ENCODE assay signal across 8 cellular contexts in genomic region chr12:7144414-7145120, GRCh38. TPM values are rescaled to one million over a fixed set of nuclear protein-coding genes. Genes with fewer than 3 reads are reported as not detected.
A peak's percentile ranks its signal among the peaks of the same experiment; 100 is the strongest.
DNase-seq lines count a peak whose midpoint lies in the region; ATAC-seq and TF ChIP-seq lines count a peak whose summit lies in the region.

No MANE protein-coding gene starts in this region.

- no peak overlapping the region for H3K27ac ChIP-seq in RWPE2 (ENCODE audit: poor library complexity, severe bottlenecking)
- H3K27ac ChIP-seq in fibroblast of lung (ENCODE audit: insufficient read depth, low read length), result no peak overlapping the region

- H2AFZ ChIP-seq in fibroblast of lung (ENCODE audit: low read length), result no peak overlapping the region

- H3K36me3 Mint-ChIP-seq in osteocyte (ENCODE audit: unreplicated experiment), result peaks cover 9% of the 10 kb centered on the region

- peaks cover 2% of the 10 kb centered on the region for H3K4me1 Mint-ChIP-seq in osteocyte (ENCODE audit: unreplicated experiment)

- H3K36me3 ChIP-seq in RWPE2 (ENCODE audit: low read depth) (no peaks in the 10 kb centered on the region), fibroblast of lung (ENCODE audit: control insufficient read depth, insufficient read depth, low read length) (peaks cover 1% of the 10 kb centered on the region)

- no peaks in the 10 kb centered on the region for H3K27me3 Mint-ChIP-seq in osteocyte (ENCODE audit: unreplicated experiment)

- H3K4me1 ChIP-seq in RWPE2 (ENCODE audit: insufficient read depth, poor library complexity, severe bottlenecking) (no peaks in the 10 kb centered on the region), fibroblast of lung (ENCODE audit: control insufficient read depth, extremely low read depth, insufficient read depth, low read length) (no peaks in the 10 kb centered on the region)

- H3K27ac Mint-ChIP-seq in osteocyte (ENCODE audit: unreplicated experiment), result no peak overlapping the region

- H3K9me3 Mint-ChIP-seq in osteocyte (ENCODE audit: unreplicated experiment), result no peaks in the 10 kb centered on the region

- CTCF ChIA-PET in HEK293T (lab: Yijun Ruan, JAX), result interaction anchor here (0.5 to 1.9 kb wide), 11 partner anchors 9 to 1001 kb away, joined by 3 to 12 read pairs (median 4); no protein-coding TSS in a partner anchor

- POLR2A ChIA-PET in HEK293T (lab: Yijun Ruan, JAX), result interaction anchor here (2.0 kb wide), 1 partner anchor 201 kb away, joined by 8 read pairs; the partner anchor contains the start of genes C12orf57 and RNU7-1

- ATAC-seq in RWPE2 (ENCODE audit: low read depth) (no peak), GM21717 (IDR thresholded peaks at IDR 0.05; ENCODE audit: unreplicated experiment) (no peak), HG02571 (IDR thresholded peaks at IDR 0.05; ENCODE audit: unreplicated experiment) (no peak)

- H3K4me2 ChIP-seq in fibroblast of lung (ENCODE audit: extremely low read depth, insufficient read depth, low read length), result no peak overlapping the region

- TF ChIP-seq CTCF in RWPE2 (IDR thresholded peaks at IDR 0.05; ENCODE audit: poor library complexity, severe bottlenecking) (peak; percentile 51), fibroblast of lung (conservative IDR thresholded peaks at IDR 0.05 in 1 of 2, IDR thresholded peaks at IDR 0.05 in 1 of 2; ENCODE audit: low read depth in 1 of 2, low read length in 2 of 2) (peak; percentile 49 to 52), osteocyte (IDR thresholded peaks at IDR 0.05) (peak; percentile 65)

- H3K4me3 ChIP-seq in RWPE2 (ENCODE audit: severe bottlenecking), result no peak overlapping the region
- no peak overlapping the region for H3K4me3 ChIP-seq in fibroblast of lung (replicated peaks in 1 of 4; ENCODE audit: control extremely low read depth in 1 of 4, insufficient read depth in 1 of 4, low read depth in 3 of 4, low read length in 4 of 4)

- H4K20me1 ChIP-seq in fibroblast of lung (ENCODE audit: control insufficient read depth, extremely low read depth, insufficient read depth, low read length), result no peaks in the 10 kb centered on the region

- H3K27me3 ChIP-seq in RWPE2 (ENCODE audit: insufficient read depth, poor library complexity, severe bottlenecking) (no peaks in the 10 kb centered on the region), fibroblast of lung (ENCODE audit: control insufficient read depth, insufficient read depth, low read length) (no peaks in the 10 kb centered on the region)

- H3K79me2 ChIP-seq in fibroblast of lung (ENCODE audit: control insufficient read depth, insufficient read depth, low read length), result no peaks in the 10 kb centered on the region

- no peak overlapping the region for H3K4me3 Mint-ChIP-seq in osteocyte (ENCODE audit: unreplicated experiment)

- no peak overlapping the region for H3K9ac ChIP-seq in fibroblast of lung (ENCODE audit: insufficient read depth, low read length)

- H3K9me3 ChIP-seq in RWPE2 (ENCODE audit: severe bottlenecking) (no peaks in the 10 kb centered on the region), fibroblast of lung (ENCODE audit: control insufficient read depth, insufficient read depth, low read depth, low read length) (no peaks in the 10 kb centered on the region)

- DNase-seq in CD1c-positive myeloid dendritic cell (ENCODE audit: extremely low spot score) (peak; percentile 44), HEK293T (ENCODE audit: extremely low spot score) (peak; percentile 48), RWPE2 (ENCODE audit: low spot score) (no peak), fibroblast of lung (ENCODE audit: low read depth in 2 of 2) (peak; percentile 23 to 58), osteocyte (ENCODE audit: extremely low spot score, unreplicated experiment) (no peak)
- DNase-seq in central memory CD4-positive, alpha-beta T cell, result no peak

TF ChIP-seq in HEK293T, 16 proteins besides CTCF, POLR2A, EP300 and RAD21:
- no peak for TF ChIP-seq FOXK2 (IDR thresholded peaks at IDR 0.05)
- no peak for TF ChIP-seq FOXA1 (IDR thresholded peaks at IDR 0.05)
- TF ChIP-seq HDGF (IDR thresholded peaks at IDR 0.05; ENCODE audit: borderline replicate concordance), result no peak
- no peak for TF ChIP-seq FOXM1 (IDR thresholded peaks at IDR 0.05; ENCODE audit: borderline replicate concordance)
- TF ChIP-seq PKNOX1 (IDR thresholded peaks at IDR 0.05), result no peak
- no peak for TF ChIP-seq ARNT (IDR thresholded peaks at IDR 0.05)
- TF ChIP-seq SUZ12 (IDR thresholded peaks at IDR 0.05), result no peak
- no peak for TF ChIP-seq BHLHE40 (IDR thresholded peaks at IDR 0.05; ENCODE audit: borderline replicate concordance)
- no peak for TF ChIP-seq ELF4 (IDR thresholded peaks at IDR 0.05)
- no peak for TF ChIP-seq CTBP1 (IDR thresholded peaks at IDR 0.05; ENCODE audit: borderline replicate concordance)
- TF ChIP-seq ZNF384 (IDR thresholded peaks at IDR 0.05), result no peak

RNA-seq across cellular contexts. Expression of gene CLSTN3, which starts 14.4 kb away (rescaled TPM):
- total RNA-seq in fibroblast of lung, result 9.5 and 23.5 TPM in 2 replicates
- polyA plus RNA-seq in fibroblast of lung, result 8.3 and 11.9 TPM in 2 replicates
- 5.3 and 9.3 TPM in 2 replicates for polyA plus RNA-seq in fibroblast of lung (2012)
- polyA minus RNA-seq in fibroblast of lung (ENCODE audit: low replicate concordance), result 58.7 and 136 TPM in 2 replicates
- 12.0 and 14.4 TPM in 2 replicates for total RNA-seq in osteocyte

RNA-seq across cellular contexts. Expression of gene RBP5, which starts 15.9 kb away (rescaled TPM):
- total RNA-seq in fibroblast of lung (0.26 TPM in 1 of 2 replicates, not detected in the other), osteocyte (not detected in 2 replicates)
- not detected in 2 replicates for polyA plus RNA-seq in fibroblast of lung
- polyA plus RNA-seq in fibroblast of lung (2012), result 0.33 and 0.48 TPM in 2 replicates
- polyA minus RNA-seq in fibroblast of lung (ENCODE audit: low replicate concordance), result not detected in 2 replicates

RNA-seq across cellular contexts. Expression of gene C1RL, which starts 35.6 kb away (rescaled TPM):
- total RNA-seq in fibroblast of lung (34.4 and 64.9 TPM in 2 replicates), osteocyte (20.8 and 22.3 TPM in 2 replicates)
- polyA plus RNA-seq in fibroblast of lung, result 26.8 and 46.2 TPM in 2 replicates
- polyA plus RNA-seq in fibroblast of lung (2012), result 24.4 and 63.2 TPM in 2 replicates
- 93.1 and 137 TPM in 2 replicates for polyA minus RNA-seq in fibroblast of lung (ENCODE audit: low replicate concordance)

RNA-seq across cellular contexts. Expression of gene PEX5, which starts 44.9 kb away (rescaled TPM):
- total RNA-seq in fibroblast of lung (23.3 and 28.0 TPM in 2 replicates), osteocyte (30.8 and 31.1 TPM in 2 replicates)
- 14.4 and 18.7 TPM in 2 replicates for polyA plus RNA-seq in fibroblast of lung
- polyA plus RNA-seq in fibroblast of lung (2012), result 20.6 and 24.0 TPM in 2 replicates
- polyA minus RNA-seq in fibroblast of lung (ENCODE audit: low replicate concordance), result 21.2 and 31.7 TPM in 2 replicates

RNA-seq across cellular contexts. Expression of gene C1R, which starts 52.3 kb away (rescaled TPM):
- total RNA-seq in fibroblast of lung, result 407 and 650 TPM in 2 replicates
- polyA plus RNA-seq in fibroblast of lung, result 284 and 617 TPM in 2 replicates
- polyA plus RNA-seq in fibroblast of lung (2012), result 286 and 777 TPM in 2 replicates
- 346 and 748 TPM in 2 replicates for polyA minus RNA-seq in fibroblast of lung (ENCODE audit: low replicate concordance)
- 35.1 and 38.4 TPM in 2 replicates for total RNA-seq in osteocyte

Comparison
In these comparisons a context has a peak if more than half of its experiments do, and no peak if none do; other contexts are left out.
1. DNase-seq: peak in CD1c-positive myeloid dendritic cell (single experiment), HEK293T (single experiment) and fibroblast of lung (2 of 2); none in RWPE2 (single experiment), osteocyte (single experiment) and central memory CD4-positive, alpha-beta T cell (single experiment).
2. Peak in every context shown above with its lines, with median percentiles within 50 percentile points of each other: CTCF ChIP-seq.